Comparison of ENCODE assay signal across 23 cellular contexts in genomic region chr19:7376151-7376852, GRCh38. TPM values are rescaled to one million over a fixed set of nuclear protein-coding genes. Genes with fewer than 3 reads are reported as not detected.
A peak's percentile ranks its signal among the peaks of the same experiment; 100 is the strongest.
DNase-seq lines count a peak whose midpoint lies in the region; ATAC-seq, FAIRE-seq and TF ChIP-seq lines count a peak whose summit lies in the region.
"Had no signal": no experiment of that assay in that cellular context is flagged by ENCODE, and none has a peak within 500 bp of the region (broad histone marks: within the 10 kb centered on the region; RNA-seq: fewer than 3 reads in every experiment).

No MANE protein-coding gene starts in this region.

- no peak for TF ChIP-seq CTCF in Caco-2 (IDR thresholded peaks at IDR 0.05; ENCODE audit: insufficient read depth in 1 of 2, low read depth in 1 of 2, low read length in 1 of 2, severe bottlenecking in 1 of 2, unreplicated experiment in 1 of 2)
- no peak for TF ChIP-seq CTCF in PC-3 (conservative IDR thresholded peaks at IDR 0.05; ENCODE audit: low read depth, low read length)
- no peak for TF ChIP-seq CTCF in foreskin keratinocyte (conservative IDR thresholded peaks at IDR 0.05)

- H3K23ac ChIP-seq in neuronal stem cell (ENCODE audit: low read depth, low read length, poor library complexity): no peak overlapping the region

- H3K18ac ChIP-seq in neuronal stem cell (ENCODE audit: low read length): no peak overlapping the region

- peaks cover 6% of the 10 kb centered on the region for H3K36me3 Mint-ChIP-seq in Caco-2 (ENCODE audit: insufficient read depth, unreplicated experiment)
- H3K36me3 Mint-ChIP-seq: type B pancreatic cell had no signal

- H3K14ac ChIP-seq in neuronal stem cell (ENCODE audit: low read length): peak overlapping the region; percentile 79

- H3K4me3 ChIP-seq in Caco-2 (ENCODE audit: low read depth, low read length): no peak overlapping the region
- no peak overlapping the region for H3K4me3 ChIP-seq in PC-3 (ENCODE audit: low read length)
- no peak overlapping the region for H3K4me3 ChIP-seq in neuronal stem cell (ENCODE audit: low read length in 2 of 2)
- H3K4me3 ChIP-seq: adrenal gland had no signal

- peak overlapping the region; percentile 7 for H2BK12ac ChIP-seq in neuronal stem cell (ENCODE audit: low read length)

- H2BK120ac ChIP-seq in neuronal stem cell (ENCODE audit: low read depth, low read length): no peak overlapping the region

- peaks cover 37% of the 10 kb centered on the region for H3K4me1 Mint-ChIP-seq in Caco-2 (ENCODE audit: low read depth, unreplicated experiment)

- DNase-seq in Caco-2 (peak; percentile 63 to 79), PC-3 (peak; percentile 75), foreskin keratinocyte (peak; percentile 59 to 79), neuronal stem cell (ENCODE audit: low spot score) (no peak), NCI-H226 (no peak), NCI-H2029 (lab: John Stamatoyannopoulos, UW) (no peak), urothelium cell line (ENCODE audit: low spot score) (no peak)
- DNase-seq: adrenal gland; CD8-positive, alpha-beta memory T cell; DND-41; effector memory CD8-positive, alpha-beta T cell; KG1; NCI-H1048; NCI-H2081; NCI-H510A; SHP77 treated with DMSO at 0.1 percent for 48 hours; stimulated activated naive CD4-positive, alpha-beta T cell treated with Interleukin-2 at 50 U/mL for 16 hours had no signal

- H3K9ac ChIP-seq in PC-3 (ENCODE audit: low read length) (no peak overlapping the region), neuronal stem cell (ENCODE audit: low read depth, low read length, poor library complexity) (peak overlapping the region; percentile 66)

- H3K27ac ChIP-seq in PC-3 (ENCODE audit: low read length): no peak overlapping the region
- no peak overlapping the region for H3K27ac ChIP-seq in foreskin keratinocyte
- H3K27ac ChIP-seq in neuronal stem cell (replicated peaks; ENCODE audit: low read length): no peak overlapping the region
- H3K27ac ChIP-seq: adrenal gland, HL-60, VCaP had no signal

- peak; percentile 20 for ATAC-seq in PC-3
- peak; percentile 68 for ATAC-seq in foreskin keratinocyte
- ATAC-seq in HG02885 (IDR thresholded peaks at IDR 0.05; ENCODE audit: poor library complexity, unreplicated experiment): no peak
- ATAC-seq: effector memory CD8-positive, alpha-beta T cell had no signal

- no peak overlapping the region for H2AK5ac ChIP-seq in neuronal stem cell (ENCODE audit: low read depth, low read length)

- H3K4me2 ChIP-seq in PC-3 (ENCODE audit: low read length) (no peak overlapping the region), neuronal stem cell (ENCODE audit: insufficient read depth, low read length, poor library complexity, severe bottlenecking) (no peak overlapping the region)

- no peaks in the 10 kb centered on the region for H3K36me3 ChIP-seq in Caco-2 (ENCODE audit: control insufficient read depth, insufficient read depth, low read length)
- no peaks in the 10 kb centered on the region for H3K36me3 ChIP-seq in PC-3 (ENCODE audit: low read depth, low read length)
- H3K36me3 ChIP-seq in neuronal stem cell (replicated peaks in 1 of 2; ENCODE audit: control insufficient read depth in 2 of 2, insufficient read depth in 2 of 2, low read length in 2 of 2): no peaks in the 10 kb centered on the region
- H3K36me3 ChIP-seq: adrenal gland had no signal

- BruUV-seq in Caco-2 (replicated peaks; lab: Mats Ljungman, UMichigan) (no TSS peak), PC-3 (replicated peaks; lab: Mats Ljungman, UMichigan) (no TSS peak)

- intact Hi-C loops in Caco-2 (cut with micrococcal nuclease; ENCODE audit: unreplicated experiment): no loop called here
- intact Hi-C loops in PC-3 (cut with micrococcal nuclease): no loop called here

- no peaks in the 10 kb centered on the region for H4K20me1 ChIP-seq in PC-3 (ENCODE audit: low read length)

- CTCF ChIA-PET in Caco-2 (lab: Charles Lee): interaction anchor here (0.6 to 1.8 kb wide), 5 partner anchors 19 to 274 kb away, joined by 3 to 18 read pairs (median 5); no protein-coding TSS in a partner anchor
- CTCF ChIA-PET in PC-3 (lab: Charles Lee): interaction anchor here (0.6 kb wide), 1 partner anchor 172 kb away, joined by 5 read pairs; no protein-coding TSS in a partner anchor

- no peaks in the 10 kb centered on the region for H3K9me3 Mint-ChIP-seq in Caco-2 (ENCODE audit: unreplicated experiment)
- H3K9me3 Mint-ChIP-seq: activated T-helper 1 cell treated with anti-CD3 and anti-CD28 coated beads, Interleukin-12 subunit alpha, Interleukin-12 subunit beta, Interleukin-2, Interleukin-4 antibody, amounts not matched to agents 30 ng/mL and 10 ng/mL and 1 ng/mL, durations not matched to agents 14 hours and 24 hours and 36 hours; CD8-positive, alpha-beta memory T cell; effector memory CD8-positive, alpha-beta T cell; type B pancreatic cell had no signal

- H3K4ac ChIP-seq in neuronal stem cell (ENCODE audit: low read length): peak overlapping the region; percentile 68

- H3K9me2 ChIP-seq in PC-3 (replicated peaks; ENCODE audit: low read length): no peaks in the 10 kb centered on the region

- no peak overlapping the region for H4K91ac ChIP-seq in neuronal stem cell (ENCODE audit: low read depth, low read length, poor library complexity)

- H3F3A ChIP-seq in PC-3 (ENCODE audit: low read length, unreplicated experiment): no peaks in the 10 kb centered on the region

- peak overlapping the region; percentile 65 for H3K4me3 Mint-ChIP-seq in Caco-2 (ENCODE audit: unreplicated experiment)
- H3K4me3 Mint-ChIP-seq: activated T-helper 1 cell treated with anti-CD3 and anti-CD28 coated beads, Interleukin-12 subunit alpha, Interleukin-12 subunit beta, Interleukin-2, Interleukin-4 antibody, amounts not matched to agents 30 ng/mL and 10 ng/mL and 1 ng/mL, durations not matched to agents 14 hours and 24 hours and 36 hours; CD8-positive, alpha-beta memory T cell; effector memory CD8-positive, alpha-beta T cell; type B pancreatic cell had no signal

- peaks cover 44% of the 10 kb centered on the region for H3K4me1 ChIP-seq in Caco-2
- peaks cover 13% of the 10 kb centered on the region for H3K4me1 ChIP-seq in PC-3 (ENCODE audit: insufficient read depth, low read length)
- peaks cover 5% of the 10 kb centered on the region for H3K4me1 ChIP-seq in foreskin keratinocyte
- peaks cover 0 to 8% of the 10 kb centered on the region in 2 donors for H3K4me1 ChIP-seq in neuronal stem cell (ENCODE audit: control insufficient read depth in 2 of 2, insufficient read depth in 1 of 2, low read depth in 1 of 2, low read length in 2 of 2)

- H2BK5ac ChIP-seq in neuronal stem cell (ENCODE audit: low read length): no peak overlapping the region

- no CpG with 5 or more reads among the region's 6 CpGs for WGBS in neuronal stem cell (ENCODE audit: extremely low coverage in 2 of 2, insufficient read length in 2 of 2, insufficient replicate concordance in 1 of 2), 2 donors

- H3K79me2 ChIP-seq in PC-3 (ENCODE audit: low read length): no peaks in the 10 kb centered on the region

- no peak for FAIRE-seq in urothelium cell line (lab: Jason Lieb, UNC)
- FAIRE-seq: H54 had no signal

- no peaks in the 10 kb centered on the region for H3K79me1 ChIP-seq in neuronal stem cell (ENCODE audit: low read depth, low read length)

- peak overlapping the region; percentile 98 for H3K27ac Mint-ChIP-seq in Caco-2 (ENCODE audit: unreplicated experiment)
- H3K27ac Mint-ChIP-seq: activated T-helper 1 cell treated with anti-CD3 and anti-CD28 coated beads, Interleukin-12 subunit alpha, Interleukin-12 subunit beta, Interleukin-2, Interleukin-4 antibody, amounts not matched to agents 30 ng/mL and 10 ng/mL and 1 ng/mL, durations not matched to agents 14 hours and 24 hours and 36 hours; type B pancreatic cell had no signal

- H3K27me3 Mint-ChIP-seq in Caco-2 (ENCODE audit: insufficient read depth, unreplicated experiment): no peaks in the 10 kb centered on the region
- H3K27me3 Mint-ChIP-seq: CD8-positive, alpha-beta memory T cell; effector memory CD8-positive, alpha-beta T cell; type B pancreatic cell had no signal

- no peak overlapping the region for H2AFZ ChIP-seq in PC-3 (ENCODE audit: low read length)
- no peak overlapping the region for H2AFZ ChIP-seq in neuronal stem cell (ENCODE audit: low read length)

- H4K8ac ChIP-seq in neuronal stem cell (ENCODE audit: low read depth, low read length): no peak overlapping the region

- H3K27me3 ChIP-seq in Caco-2 (replicated peaks; ENCODE audit: control insufficient read depth, insufficient read depth, low read length): no peaks in the 10 kb centered on the region
- no peaks in the 10 kb centered on the region for H3K27me3 ChIP-seq in PC-3 (ENCODE audit: low read length)
- H3K27me3 ChIP-seq in foreskin keratinocyte: no peaks in the 10 kb centered on the region
- no peaks in the 10 kb centered on the region for H3K27me3 ChIP-seq in neuronal stem cell (ENCODE audit: control insufficient read depth in 3 of 3, insufficient read depth in 3 of 3, low read depth in 1 of 3, low read length in 3 of 3)
- H3K27me3 ChIP-seq: adrenal gland had no signal

- no peak overlapping the region for H2BK15ac ChIP-seq in neuronal stem cell (ENCODE audit: low read length)

- POLR2A ChIA-PET in Caco-2 (lab: Charles Lee) (interaction anchor here (0.6 to 0.9 kb wide), 3 partner anchors 22 to 125 kb away, joined by 3 read pairs; no protein-coding TSS in a partner anchor), PC-3 (lab: Charles Lee; ENCODE audit: unreplicated experiment) (interaction anchor here (0.6 kb wide), 3 partner anchors 14 to 121 kb away, joined by 3 to 4 read pairs (median 4); a partner anchor contains a TSS)

- no peaks in the 10 kb centered on the region for H3K9me3 ChIP-seq in Caco-2
- no peaks in the 10 kb centered on the region for H3K9me3 ChIP-seq in PC-3 (ENCODE audit: low read length)
- no peaks in the 10 kb centered on the region for H3K9me3 ChIP-seq in neuronal stem cell (replicated peaks in 1 of 2; ENCODE audit: control insufficient read depth in 2 of 2, insufficient read depth in 1 of 2, low read depth in 1 of 2, low read length in 2 of 2)
- H3K9me3 ChIP-seq: adrenal gland had no signal

RNA-seq across cellular contexts. Expression of gene ARHGEF18, which starts 27.6 kb away (rescaled TPM):
- total RNA-seq in Caco-2 (2022): 50.4 and 53.1 TPM in 2 replicates
- total RNA-seq in PC-3 (2014; rRNA removed): 65.1 and 66.8 TPM in 2 replicates
- total RNA-seq in foreskin keratinocyte: 43.1 and 49.4 TPM in 2 replicates
- 17.9 and 19.2 TPM in 2 replicates for polyA plus RNA-seq in foreskin keratinocyte
- 15.2 TPM for polyA plus RNA-seq in neuronal stem cell (2013, experiment 1 of 2)
- 16.1 TPM for polyA plus RNA-seq in neuronal stem cell (2013, experiment 2 of 2)

Comparison
In these comparisons a context has a peak if more than half of its experiments do, and no peak if none do; other contexts are left out.
1. DNase-seq: peak in Caco-2 (2 of 2), PC-3 (single experiment) and foreskin keratinocyte (2 of 2); none in neuronal stem cell (single experiment), NCI-H226 (single experiment), NCI-H2029 (single experiment) and urothelium cell line (single experiment).